8 cellular contexts compared by ENCODE assay signal in the genomic region with DNA sequence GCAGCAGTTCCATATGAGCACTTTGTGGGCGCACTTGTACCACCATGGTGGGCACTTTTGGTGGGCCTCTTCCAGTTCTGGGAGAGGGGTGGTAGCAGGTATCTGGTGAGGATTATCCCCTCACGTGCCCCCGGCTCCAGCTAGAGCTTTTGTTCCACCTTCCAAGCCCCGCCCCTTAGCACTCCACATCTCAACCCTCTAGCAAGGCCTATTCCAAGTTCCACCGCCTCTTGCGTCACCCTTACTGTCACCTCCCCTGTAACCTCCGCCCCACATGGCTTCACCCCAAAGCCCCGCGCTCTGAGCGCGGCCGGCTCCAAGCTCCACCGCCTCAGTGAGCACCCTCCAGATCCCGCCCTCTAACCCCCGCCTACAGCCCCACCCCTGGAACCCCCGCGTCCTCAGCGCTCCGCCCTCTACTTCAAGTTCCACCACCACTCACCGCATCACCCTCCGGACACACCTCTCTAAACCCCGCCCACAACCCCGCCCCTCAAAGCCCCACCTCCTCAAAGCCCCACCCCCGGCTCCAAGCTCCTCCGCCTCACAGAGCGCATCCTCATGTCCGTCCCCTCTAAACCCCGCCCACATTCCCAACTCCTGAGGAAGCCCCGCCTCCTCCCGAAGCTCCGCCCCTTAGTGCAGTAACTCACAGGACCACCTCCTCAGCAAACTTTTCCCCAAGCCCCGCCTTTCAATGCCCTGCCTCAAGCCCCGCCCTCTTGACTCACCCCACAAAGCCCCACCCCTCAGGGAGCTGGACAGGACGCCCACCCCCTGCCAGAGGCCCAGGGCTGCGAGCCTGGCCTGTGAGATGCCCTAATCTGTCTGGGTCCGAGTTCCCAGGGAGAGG. TPM values are rescaled to one million over a fixed set of nuclear protein-coding genes. Genes with fewer than 3 reads are reported as not detected.
A peak's percentile ranks its signal among the peaks of the same experiment; 100 is the strongest.
DNase-seq lines count a peak whose midpoint lies in the region; ATAC-seq and TF ChIP-seq lines count a peak whose summit lies in the region.

No MANE protein-coding gene starts in this region.

- H3K4me2 ChIP-seq in GM23338: peak overlapping the region; percentile 89

- H3K27ac ChIP-seq in GM23338 (ENCODE audit: low read depth): peak overlapping the region; percentile 78; the same call in 1 of the 2 replicates
- H3K27ac ChIP-seq in heart right ventricle: peak overlapping the region; percentile 54 to 90 (median 82)

- H4K20me1 ChIP-seq in GM23338 (replicated peaks; ENCODE audit: insufficient read depth): no peaks in the 10 kb centered on the region

- H3K4me3 Mint-ChIP-seq in GM23338: peak overlapping the region; percentile 80
- no peak overlapping the region for H3K4me3 Mint-ChIP-seq in activated naive CD4-positive, alpha-beta T cell treated with anti-CD3 and anti-CD28 coated beads, Interleukin-2, amount 10 ng/mL, durations not matched to agents 7 days and 5 days

- peak overlapping the region; percentile 74 for H3K9ac ChIP-seq in NT2/D1 (ENCODE audit: insufficient read length, low read depth)

- DNase-seq in GM23338 (ENCODE audit: low spot score): peak; percentile 99
- DNase-seq in NT2/D1 (ENCODE audit: low read depth, low spot score): peak; percentile 91
- DNase-seq in activated naive CD4-positive, alpha-beta T cell treated with anti-CD3 and anti-CD28 coated beads, Interleukin-2, amount 10 ng/mL, durations not matched to agents 7 days and 5 days: peak; percentile 53
- DNase-seq in heart right ventricle: peak; percentile 70 to 74
- no peak for DNase-seq in skeletal muscle cell (ENCODE audit: low read depth)

- peak overlapping the region; percentile 75 for H3K4me3 ChIP-seq in GM23338
- peak overlapping the region; percentile 29 for H3K4me3 ChIP-seq in NT2/D1 (ENCODE audit: insufficient read length, low read depth)
- H3K4me3 ChIP-seq in heart right ventricle: peak overlapping the region in 5 of 10 donors; percentile 10 to 26 (median 13)
- H3K4me3 ChIP-seq in skeletal muscle cell (ENCODE audit: low read depth, low read length): peak overlapping the region; percentile 2

- TF ChIP-seq CTCF in GM23338 (conservative IDR thresholded peaks at IDR 0.05; ENCODE audit: low read depth in 2 of 2): no peak
- TF ChIP-seq CTCF in heart right ventricle (IDR thresholded peaks at IDR 0.05): no peak

- ATAC-seq in GM23338 (peak; percentile 86), heart right ventricle (peak; percentile 49 to 86 (median 66)), GM18867 (IDR thresholded peaks at IDR 0.05; ENCODE audit: unreplicated experiment) (no peak), GM19395 (IDR thresholded peaks at IDR 0.05; ENCODE audit: unreplicated experiment) (no peak), GM21423 (IDR thresholded peaks at IDR 0.05; ENCODE audit: unreplicated experiment) (no peak)

- H3K36me3 Mint-ChIP-seq in GM23338 (ENCODE audit: low read depth): peaks cover 13% of the 10 kb centered on the region; the same call in 2 of the 3 replicates
- no peaks in the 10 kb centered on the region for H3K36me3 Mint-ChIP-seq in activated naive CD4-positive, alpha-beta T cell treated with anti-CD3 and anti-CD28 coated beads, Interleukin-2, amount 10 ng/mL, durations not matched to agents 7 days and 5 days

- H3K4me1 ChIP-seq in GM23338 (ENCODE audit: insufficient read depth) (peaks cover 14% of the 10 kb centered on the region; the same call in 1 of the 2 replicates), NT2/D1 (ENCODE audit: insufficient read depth, insufficient read length) (peaks cover 20% of the 10 kb centered on the region), heart right ventricle (peaks cover 7 to 51% (median 37%) of the 10 kb centered on the region in 9 donors)

- H3K4me1 Mint-ChIP-seq in GM23338: peaks cover 20% of the 10 kb centered on the region
- peaks cover 6% of the 10 kb centered on the region for H3K4me1 Mint-ChIP-seq in activated naive CD4-positive, alpha-beta T cell treated with anti-CD3 and anti-CD28 coated beads, Interleukin-2, amount 10 ng/mL, durations not matched to agents 7 days and 5 days

- H3K79me2 ChIP-seq in GM23338 (replicated peaks; ENCODE audit: insufficient read depth): no peaks in the 10 kb centered on the region

- no peaks in the 10 kb centered on the region for H3K9me2 ChIP-seq in GM23338 (ENCODE audit: insufficient read depth)

- no peaks in the 10 kb centered on the region for H3K36me3 ChIP-seq in GM23338 (ENCODE audit: insufficient read depth)
- no peaks in the 10 kb centered on the region for H3K36me3 ChIP-seq in NT2/D1 (ENCODE audit: insufficient read depth, insufficient read length, low read length)
- H3K36me3 ChIP-seq in heart right ventricle: no peaks in the 10 kb centered on the region

- peak overlapping the region; percentile 92 for H3K27ac Mint-ChIP-seq in GM23338
- no peak overlapping the region for H3K27ac Mint-ChIP-seq in activated naive CD4-positive, alpha-beta T cell treated with anti-CD3 and anti-CD28 coated beads, Interleukin-2, amount 10 ng/mL, durations not matched to agents 7 days and 5 days

- peak overlapping the region; percentile 92; the same call in 1 of the 2 replicates for H2AFZ ChIP-seq in GM23338

- no peaks in the 10 kb centered on the region for H3K27me3 ChIP-seq in GM23338 (ENCODE audit: insufficient read depth)
- H3K27me3 ChIP-seq in NT2/D1 (ENCODE audit: insufficient read depth, insufficient read length): peaks cover 6% of the 10 kb centered on the region
- no peaks in the 10 kb centered on the region for H3K27me3 ChIP-seq in heart right ventricle

- 0 out of 2 replicates have a peak, but pooled peaks cover 2% of the 10 kb centered on the region for H3F3A ChIP-seq in GM23338 (replicated peaks; ENCODE audit: low read depth)

- 16 to 28% methylated on average over 36 of the region's 36 CpGs for WGBS in heart right ventricle, 2 donors

- no peaks in the 10 kb centered on the region; the same call in 2 of the 3 replicates for H3K9me3 Mint-ChIP-seq in GM23338
- H3K9me3 Mint-ChIP-seq in activated naive CD4-positive, alpha-beta T cell treated with anti-CD3 and anti-CD28 coated beads, Interleukin-2, amount 10 ng/mL, durations not matched to agents 7 days and 5 days: no peaks in the 10 kb centered on the region

- intact Hi-C loops in heart right ventricle (cut with DNase I): no loop called here

- H3K9me3 ChIP-seq in NT2/D1 (ENCODE audit: insufficient read depth, low read length): no peaks in the 10 kb centered on the region
- no peaks in the 10 kb centered on the region for H3K9me3 ChIP-seq in heart right ventricle

- CTCF ChIA-PET in activated naive CD4-positive, alpha-beta T cell treated with anti-CD3 and anti-CD28 coated beads, Interleukin-2, amount 10 ng/mL, durations not matched to agents 7 days and 5 days (lab: Charles Lee): interaction anchor here (1.0 to 1.5 kb wide), 2 partner anchors 30 to 172 kb away, joined by 3 read pairs; a partner anchor contains a TSS

- H3K27me3 Mint-ChIP-seq in GM23338 (ENCODE audit: insufficient read depth, low read depth, poor library complexity): peaks cover 8% of the 10 kb centered on the region
- peaks cover 28% of the 10 kb centered on the region for H3K27me3 Mint-ChIP-seq in activated naive CD4-positive, alpha-beta T cell treated with anti-CD3 and anti-CD28 coated beads, Interleukin-2, amount 10 ng/mL, durations not matched to agents 7 days and 5 days

TF ChIP-seq in GM23338, 12 proteins besides CTCF, POLR2A, EP300 and RAD21:
- no peak for TF ChIP-seq EZH2phosphoT487 (IDR thresholded peaks at IDR 0.05; ENCODE audit: unreplicated experiment)
- TF ChIP-seq, protein P1, sequence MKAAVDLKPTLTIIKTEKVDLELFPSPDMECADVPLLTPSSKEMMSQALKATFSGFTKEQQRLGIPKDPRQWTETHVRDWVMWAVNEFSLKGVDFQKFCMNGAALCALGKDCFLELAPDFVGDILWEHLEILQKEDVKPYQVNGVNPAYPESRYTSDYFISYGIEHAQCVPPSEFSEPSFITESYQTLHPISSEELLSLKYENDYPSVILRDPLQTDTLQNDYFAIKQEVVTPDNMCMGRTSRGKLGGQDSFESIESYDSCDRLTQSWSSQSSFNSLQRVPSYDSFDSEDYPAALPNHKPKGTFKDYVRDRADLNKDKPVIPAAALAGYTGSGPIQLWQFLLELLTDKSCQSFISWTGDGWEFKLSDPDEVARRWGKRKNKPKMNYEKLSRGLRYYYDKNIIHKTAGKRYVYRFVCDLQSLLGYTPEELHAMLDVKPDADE (IDR thresholded peaks at IDR 0.05): no peak
- peak; percentile 55 for TF ChIP-seq POLR2AphosphoS5 (IDR thresholded peaks at IDR 0.05; ENCODE audit: low read depth)
- no peak for TF ChIP-seq JUNB (IDR thresholded peaks at IDR 0.05; ENCODE audit: unreplicated experiment)
- TF ChIP-seq CREB1 (CRISPR knock-in tag; IDR thresholded peaks at IDR 0.05; ENCODE audit: low read depth): peak; percentile 70
TF ChIP-seq in GM23338: peak in this region for 2.

RNA-seq across cellular contexts. Expression of a gene that starts 11.1 kb away (rescaled TPM):
- 7.9 and 8.5 TPM in 2 replicates for total RNA-seq in GM23338 (2014; rRNA removed; shearing (Covaris generic))
- polyA plus RNA-seq in GM23338 (2016; fragmentation: Nextera tagmentation; extraction: Ambion mirVana) (2.3 and 2.5 TPM in 2 replicates), heart right ventricle (1 to 10 TPM in 1 of 2 donors, under 1 TPM in 1; 0.33 to 2.9 TPM)
- 1 to 10 TPM in 1 of 10 donors, under 1 TPM in 9; 0.19 to 2.4 (median 0.53) TPM for total RNA-seq in heart right ventricle

RNA-seq across cellular contexts. Expression of a gene that starts 29.4 kb away (rescaled TPM):
- total RNA-seq in GM23338 (2014; rRNA removed; shearing (Covaris generic)): 1.3 and 3.0 TPM in 2 replicates
- polyA plus RNA-seq in GM23338 (2016; fragmentation: Nextera tagmentation; extraction: Ambion mirVana): 1.5 and 2.5 TPM in 2 replicates
- 1 to 10 TPM; 2.2 to 7.8 (median 3.4) TPM for total RNA-seq in heart right ventricle
- polyA plus RNA-seq in heart right ventricle: 10 to 100 TPM in 1 of 2 donors, 1 to 10 TPM in 1; 5.8 to 11.6 TPM

RNA-seq across cellular contexts. Expression of a gene that starts 36.6 kb away (rescaled TPM):
- total RNA-seq in GM23338 (2014; rRNA removed; shearing (Covaris generic)): 0.74 and 1.3 TPM in 2 replicates
- polyA plus RNA-seq in GM23338 (2016; fragmentation: Nextera tagmentation; extraction: Ambion mirVana) (0.24 and 0.66 TPM in 2 replicates), heart right ventricle (under 1 TPM; 0.29 to 0.66 TPM)
- total RNA-seq in heart right ventricle: under 1 TPM in 6 of 10 donors, not detected in 4; 0.21 to 0.44 (median 0.29) TPM

RNA-seq across cellular contexts. Expression of a gene that starts 42.9 kb away (rescaled TPM):
- total RNA-seq in GM23338 (2014; rRNA removed; shearing (Covaris generic)): not detected in 2 replicates
- 0.57 TPM in 1 of 2 replicates, not detected in the other for polyA plus RNA-seq in GM23338 (2016; fragmentation: Nextera tagmentation; extraction: Ambion mirVana)
- not detected for total RNA-seq in heart right ventricle
- not detected for polyA plus RNA-seq in heart right ventricle

RNA-seq across cellular contexts. Expression of a gene that starts 50.5 kb away (rescaled TPM):
- not detected in 2 replicates for total RNA-seq in GM23338 (2014; rRNA removed; shearing (Covaris generic))
- polyA plus RNA-seq in GM23338 (2016; fragmentation: Nextera tagmentation; extraction: Ambion mirVana) (0.44 TPM in 1 of 2 replicates, not detected in the other), heart right ventricle (not detected)
- not detected for total RNA-seq in heart right ventricle

Comparison
In these comparisons a context has a peak if more than half of its experiments do, and no peak if none do; other contexts are left out.
1. ATAC-seq: peak in GM23338 (single experiment) and heart right ventricle (8 of 8); none in GM18867 (single experiment), GM19395 (single experiment) and GM21423 (single experiment).